In genomic region chr5:1487079-1487764, GRCh38 we compare ENCODE assay signal across 2 cellular contexts.
TF ChIP-seq lines count a peak whose summit lies in the region.

No MANE protein-coding gene starts in this region.

TF ChIP-seq in GM12878, 131 proteins besides CTCF, POLR2A, EP300 and RAD21:
- peak; percentile 69; the same call in 1 of the 2 replicates for TF ChIP-seq ZNF687 (IDR thresholded peaks at IDR 0.05)
- TF ChIP-seq RUNX3 (IDR thresholded peaks at IDR 0.05; ENCODE audit: low read length) = no peak
- TF ChIP-seq CBX5 (IDR thresholded peaks at IDR 0.05; ENCODE audit: low read depth) = no peak
- no peak for TF ChIP-seq RAD51 (IDR thresholded peaks at IDR 0.05)
- TF ChIP-seq, protein P1, sequence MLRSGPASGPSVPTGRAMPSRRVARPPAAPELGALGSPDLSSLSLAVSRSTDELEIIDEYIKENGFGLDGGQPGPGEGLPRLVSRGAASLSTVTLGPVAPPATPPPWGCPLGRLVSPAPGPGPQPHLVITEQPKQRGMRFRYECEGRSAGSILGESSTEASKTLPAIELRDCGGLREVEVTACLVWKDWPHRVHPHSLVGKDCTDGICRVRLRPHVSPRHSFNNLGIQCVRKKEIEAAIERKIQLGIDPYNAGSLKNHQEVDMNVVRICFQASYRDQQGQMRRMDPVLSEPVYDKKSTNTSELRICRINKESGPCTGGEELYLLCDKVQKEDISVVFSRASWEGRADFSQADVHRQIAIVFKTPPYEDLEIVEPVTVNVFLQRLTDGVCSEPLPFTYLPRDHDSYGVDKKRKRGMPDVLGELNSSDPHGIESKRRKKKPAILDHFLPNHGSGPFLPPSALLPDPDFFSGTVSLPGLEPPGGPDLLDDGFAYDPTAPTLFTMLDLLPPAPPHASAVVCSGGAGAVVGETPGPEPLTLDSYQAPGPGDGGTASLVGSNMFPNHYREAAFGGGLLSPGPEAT (IDR thresholded peaks at IDR 0.05; ENCODE audit: low read depth) = no peak
- TF ChIP-seq WRNIP1 (IDR thresholded peaks at IDR 0.05; ENCODE audit: borderline replicate concordance, low read depth, low read length) = no peak
- TF ChIP-seq POLR2AphosphoS2 (IDR thresholded peaks at IDR 0.05; ENCODE audit: low read depth, low read length) = peak; percentile 65; the same call in 1 of the 2 replicates
- TF ChIP-seq NRF1 (conservative IDR thresholded peaks at IDR 0.05; ENCODE audit: low read depth, low read length) = no peak
- TF ChIP-seq GATAD2B (conservative IDR thresholded peaks at IDR 0.05; ENCODE audit: low read depth) = 0 out of 2 replicates have a peak, but pooled peaks have one; percentile 13
- peak; percentile 21 for TF ChIP-seq USF1 (IDR thresholded peaks at IDR 0.05; ENCODE audit: borderline replicate concordance, extremely low read length, insufficient read depth, low read depth, low read length)
- TF ChIP-seq, protein P2, sequence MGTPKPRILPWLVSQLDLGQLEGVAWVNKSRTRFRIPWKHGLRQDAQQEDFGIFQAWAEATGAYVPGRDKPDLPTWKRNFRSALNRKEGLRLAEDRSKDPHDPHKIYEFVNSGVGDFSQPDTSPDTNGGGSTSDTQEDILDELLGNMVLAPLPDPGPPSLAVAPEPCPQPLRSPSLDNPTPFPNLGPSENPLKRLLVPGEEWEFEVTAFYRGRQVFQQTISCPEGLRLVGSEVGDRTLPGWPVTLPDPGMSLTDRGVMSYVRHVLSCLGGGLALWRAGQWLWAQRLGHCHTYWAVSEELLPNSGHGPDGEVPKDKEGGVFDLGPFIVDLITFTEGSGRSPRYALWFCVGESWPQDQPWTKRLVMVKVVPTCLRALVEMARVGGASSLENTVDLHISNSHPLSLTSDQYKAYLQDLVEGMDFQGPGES (IDR thresholded peaks at IDR 0.05) = no peak
- TF ChIP-seq PRDM15 (CRISPR knock-in tag; IDR thresholded peaks at IDR 0.05) = no peak
- TF ChIP-seq IKZF1 (conservative IDR thresholded peaks at IDR 0.05) = 0 out of 2 replicates have a peak, but pooled peaks have one; percentile 27
- peak in 1 of 2 experiments; percentile 64; a peak in 2 of 4 replicates for TF ChIP-seq BHLHE40 (IDR thresholded peaks at IDR 0.05; ENCODE audit: borderline replicate concordance in 1 of 2, low read depth in 2 of 2, low read length in 1 of 2)
- no peak for TF ChIP-seq ZNF384 (IDR thresholded peaks at IDR 0.05; ENCODE audit: borderline replicate concordance, low read depth, low read length)

TF ChIP-seq in SK-N-SH treated with all-trans-retinoic acid at 6 μM for 48 hours, 23 proteins besides CTCF, POLR2A, EP300 and RAD21:
- TF ChIP-seq ZC3H10 (CRISPR knock-in tag; IDR thresholded peaks at IDR 0.05) (no peak), BACH2 (CRISPR knock-in tag; IDR thresholded peaks at IDR 0.05; ENCODE audit: borderline replicate concordance) (no peak), ZFP30 (CRISPR knock-in tag; IDR thresholded peaks at IDR 0.05) (no peak), PPARA (CRISPR knock-in tag; IDR thresholded peaks at IDR 0.05; ENCODE audit: borderline replicate concordance) (no peak), RARB (CRISPR knock-in tag; IDR thresholded peaks at IDR 0.05) (no peak)
- TF ChIP-seq, protein P3, sequence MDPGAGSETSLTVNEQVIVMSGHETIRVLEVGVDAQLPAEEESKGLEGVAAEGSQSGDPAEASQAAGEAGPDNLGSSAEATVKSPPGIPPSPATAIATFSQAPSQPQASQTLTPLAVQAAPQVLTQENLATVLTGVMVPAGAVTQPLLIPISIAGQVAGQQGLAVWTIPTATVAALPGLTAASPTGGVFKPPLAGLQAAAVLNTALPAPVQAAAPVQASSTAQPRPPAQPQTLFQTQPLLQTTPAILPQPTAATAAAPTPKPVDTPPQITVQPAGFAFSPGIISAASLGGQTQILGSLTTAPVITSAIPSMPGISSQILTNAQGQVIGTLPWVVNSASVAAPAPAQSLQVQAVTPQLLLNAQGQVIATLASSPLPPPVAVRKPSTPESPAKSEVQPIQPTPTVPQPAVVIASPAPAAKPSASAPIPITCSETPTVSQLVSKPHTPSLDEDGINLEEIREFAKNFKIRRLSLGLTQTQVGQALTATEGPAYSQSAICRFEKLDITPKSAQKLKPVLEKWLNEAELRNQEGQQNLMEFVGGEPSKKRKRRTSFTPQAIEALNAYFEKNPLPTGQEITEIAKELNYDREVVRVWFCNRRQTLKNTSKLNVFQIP (CRISPR knock-in tag; IDR thresholded peaks at IDR 0.05; ENCODE audit: borderline replicate concordance, low read depth) = no peak
